In the genomic region with DNA sequence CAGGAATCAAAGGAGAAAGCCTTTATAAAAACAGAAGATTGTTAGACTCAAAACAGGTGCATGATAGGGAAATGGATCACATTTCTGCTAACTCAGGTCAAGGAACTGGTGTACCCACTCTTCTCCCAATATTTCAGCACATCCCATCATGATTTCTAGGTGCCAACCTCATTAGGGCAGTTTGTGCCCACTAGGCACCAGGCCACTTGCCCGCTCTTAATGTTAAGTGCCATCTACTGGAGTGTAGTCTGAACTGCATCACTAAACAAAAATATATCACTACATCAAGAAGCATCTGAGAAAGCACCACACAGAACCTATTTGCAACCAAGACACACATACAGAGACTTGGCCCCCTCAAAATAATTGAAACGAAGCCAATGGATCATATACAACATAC, we compare ENCODE assay signal across 3 cellular contexts.
TF ChIP-seq lines count a peak whose summit lies in the region.

No MANE protein-coding gene starts in this region.

TF ChIP-seq in liver, 16 proteins besides CTCF, POLR2A, EP300 and RAD21:
- no peak for TF ChIP-seq FOXA2 (IDR thresholded peaks at IDR 0.05)
- no peak for TF ChIP-seq TAF1 (conservative IDR thresholded peaks at IDR 0.05)
- TF ChIP-seq YY1 (IDR thresholded peaks at IDR 0.05), result no peak
- TF ChIP-seq, protein P1, sequence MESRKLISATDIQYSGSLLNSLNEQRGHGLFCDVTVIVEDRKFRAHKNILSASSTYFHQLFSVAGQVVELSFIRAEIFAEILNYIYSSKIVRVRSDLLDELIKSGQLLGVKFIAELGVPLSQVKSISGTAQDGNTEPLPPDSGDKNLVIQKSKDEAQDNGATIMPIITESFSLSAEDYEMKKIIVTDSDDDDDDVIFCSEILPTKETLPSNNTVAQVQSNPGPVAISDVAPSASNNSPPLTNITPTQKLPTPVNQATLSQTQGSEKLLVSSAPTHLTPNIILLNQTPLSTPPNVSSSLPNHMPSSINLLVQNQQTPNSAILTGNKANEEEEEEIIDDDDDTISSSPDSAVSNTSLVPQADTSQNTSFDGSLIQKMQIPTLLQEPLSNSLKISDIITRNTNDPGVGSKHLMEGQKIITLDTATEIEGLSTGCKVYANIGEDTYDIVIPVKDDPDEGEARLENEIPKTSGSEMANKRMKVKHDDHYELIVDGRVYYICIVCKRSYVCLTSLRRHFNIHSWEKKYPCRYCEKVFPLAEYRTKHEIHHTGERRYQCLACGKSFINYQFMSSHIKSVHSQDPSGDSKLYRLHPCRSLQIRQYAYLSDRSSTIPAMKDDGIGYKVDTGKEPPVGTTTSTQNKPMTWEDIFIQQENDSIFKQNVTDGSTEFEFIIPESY (IDR thresholded peaks at IDR 0.05), result no peak
- TF ChIP-seq, protein P2, sequence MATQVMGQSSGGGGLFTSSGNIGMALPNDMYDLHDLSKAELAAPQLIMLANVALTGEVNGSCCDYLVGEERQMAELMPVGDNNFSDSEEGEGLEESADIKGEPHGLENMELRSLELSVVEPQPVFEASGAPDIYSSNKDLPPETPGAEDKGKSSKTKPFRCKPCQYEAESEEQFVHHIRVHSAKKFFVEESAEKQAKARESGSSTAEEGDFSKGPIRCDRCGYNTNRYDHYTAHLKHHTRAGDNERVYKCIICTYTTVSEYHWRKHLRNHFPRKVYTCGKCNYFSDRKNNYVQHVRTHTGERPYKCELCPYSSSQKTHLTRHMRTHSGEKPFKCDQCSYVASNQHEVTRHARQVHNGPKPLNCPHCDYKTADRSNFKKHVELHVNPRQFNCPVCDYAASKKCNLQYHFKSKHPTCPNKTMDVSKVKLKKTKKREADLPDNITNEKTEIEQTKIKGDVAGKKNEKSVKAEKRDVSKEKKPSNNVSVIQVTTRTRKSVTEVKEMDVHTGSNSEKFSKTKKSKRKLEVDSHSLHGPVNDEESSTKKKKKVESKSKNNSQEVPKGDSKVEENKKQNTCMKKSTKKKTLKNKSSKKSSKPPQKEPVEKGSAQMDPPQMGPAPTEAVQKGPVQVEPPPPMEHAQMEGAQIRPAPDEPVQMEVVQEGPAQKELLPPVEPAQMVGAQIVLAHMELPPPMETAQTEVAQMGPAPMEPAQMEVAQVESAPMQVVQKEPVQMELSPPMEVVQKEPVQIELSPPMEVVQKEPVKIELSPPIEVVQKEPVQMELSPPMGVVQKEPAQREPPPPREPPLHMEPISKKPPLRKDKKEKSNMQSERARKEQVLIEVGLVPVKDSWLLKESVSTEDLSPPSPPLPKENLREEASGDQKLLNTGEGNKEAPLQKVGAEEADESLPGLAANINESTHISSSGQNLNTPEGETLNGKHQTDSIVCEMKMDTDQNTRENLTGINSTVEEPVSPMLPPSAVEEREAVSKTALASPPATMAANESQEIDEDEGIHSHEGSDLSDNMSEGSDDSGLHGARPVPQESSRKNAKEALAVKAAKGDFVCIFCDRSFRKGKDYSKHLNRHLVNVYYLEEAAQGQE (IDR thresholded peaks at IDR 0.05), result no peak
- no peak for TF ChIP-seq FOXA1 (IDR thresholded peaks at IDR 0.05)
- TF ChIP-seq HNF4A (conservative IDR thresholded peaks at IDR 0.05), result no peak
- TF ChIP-seq HNF4G (IDR thresholded peaks at IDR 0.05), result no peak
- TF ChIP-seq GABPA (IDR thresholded peaks at IDR 0.05 in 1 of 2, conservative IDR thresholded peaks at IDR 0.05 in 1 of 2), result no peak
- no peak for TF ChIP-seq NR2F2 (IDR thresholded peaks at IDR 0.05)
- TF ChIP-seq, protein P3, sequence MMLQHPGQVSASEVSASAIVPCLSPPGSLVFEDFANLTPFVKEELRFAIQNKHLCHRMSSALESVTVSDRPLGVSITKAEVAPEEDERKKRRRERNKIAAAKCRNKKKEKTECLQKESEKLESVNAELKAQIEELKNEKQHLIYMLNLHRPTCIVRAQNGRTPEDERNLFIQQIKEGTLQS (IDR thresholded peaks at IDR 0.05), result no peak
- no peak for TF ChIP-seq RXRA (IDR thresholded peaks at IDR 0.05)
- TF ChIP-seq, protein P4, sequence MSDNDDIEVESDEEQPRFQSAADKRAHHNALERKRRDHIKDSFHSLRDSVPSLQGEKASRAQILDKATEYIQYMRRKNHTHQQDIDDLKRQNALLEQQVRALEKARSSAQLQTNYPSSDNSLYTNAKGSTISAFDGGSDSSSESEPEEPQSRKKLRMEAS (IDR thresholded peaks at IDR 0.05), result no peak
- no peak for TF ChIP-seq JUND (IDR thresholded peaks at IDR 0.05)
- no peak for TF ChIP-seq SP1 (IDR thresholded peaks at IDR 0.05)
- TF ChIP-seq EGR1 (IDR thresholded peaks at IDR 0.05; ENCODE audit: low read depth in 2 of 2), result no peak

TF ChIP-seq in HepG2, 621 proteins besides CTCF, POLR2A, EP300 and RAD21:
- TF ChIP-seq ZSCAN9 (CRISPR knock-in tag; IDR thresholded peaks at IDR 0.05; ENCODE audit: borderline replicate concordance), result no peak
- no peak for TF ChIP-seq KLF16 (CRISPR knock-in tag; IDR thresholded peaks at IDR 0.05)
- TF ChIP-seq, protein P5, sequence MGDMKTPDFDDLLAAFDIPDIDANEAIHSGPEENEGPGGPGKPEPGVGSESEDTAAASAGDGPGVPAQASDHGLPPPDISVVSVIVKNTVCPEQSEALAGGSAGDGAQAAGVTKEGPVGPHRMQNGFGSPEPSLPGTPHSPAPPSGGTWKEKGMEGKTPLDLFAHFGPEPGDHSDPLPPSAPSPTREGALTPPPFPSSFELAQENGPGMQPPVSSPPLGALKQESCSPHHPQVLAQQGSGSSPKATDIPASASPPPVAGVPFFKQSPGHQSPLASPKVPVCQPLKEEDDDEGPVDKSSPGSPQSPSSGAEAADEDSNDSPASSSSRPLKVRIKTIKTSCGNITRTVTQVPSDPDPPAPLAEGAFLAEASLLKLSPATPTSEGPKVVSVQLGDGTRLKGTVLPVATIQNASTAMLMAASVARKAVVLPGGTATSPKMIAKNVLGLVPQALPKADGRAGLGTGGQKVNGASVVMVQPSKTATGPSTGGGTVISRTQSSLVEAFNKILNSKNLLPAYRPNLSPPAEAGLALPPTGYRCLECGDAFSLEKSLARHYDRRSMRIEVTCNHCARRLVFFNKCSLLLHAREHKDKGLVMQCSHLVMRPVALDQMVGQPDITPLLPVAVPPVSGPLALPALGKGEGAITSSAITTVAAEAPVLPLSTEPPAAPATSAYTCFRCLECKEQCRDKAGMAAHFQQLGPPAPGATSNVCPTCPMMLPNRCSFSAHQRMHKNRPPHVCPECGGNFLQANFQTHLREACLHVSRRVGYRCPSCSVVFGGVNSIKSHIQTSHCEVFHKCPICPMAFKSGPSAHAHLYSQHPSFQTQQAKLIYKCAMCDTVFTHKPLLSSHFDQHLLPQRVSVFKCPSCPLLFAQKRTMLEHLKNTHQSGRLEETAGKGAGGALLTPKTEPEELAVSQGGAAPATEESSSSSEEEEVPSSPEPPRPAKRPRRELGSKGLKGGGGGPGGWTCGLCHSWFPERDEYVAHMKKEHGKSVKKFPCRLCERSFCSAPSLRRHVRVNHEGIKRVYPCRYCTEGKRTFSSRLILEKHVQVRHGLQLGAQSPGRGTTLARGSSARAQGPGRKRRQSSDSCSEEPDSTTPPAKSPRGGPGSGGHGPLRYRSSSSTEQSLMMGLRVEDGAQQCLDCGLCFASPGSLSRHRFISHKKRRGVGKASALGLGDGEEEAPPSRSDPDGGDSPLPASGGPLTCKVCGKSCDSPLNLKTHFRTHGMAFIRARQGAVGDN (CRISPR knock-in tag; IDR thresholded peaks at IDR 0.05), result no peak
- TF ChIP-seq, protein P6, sequence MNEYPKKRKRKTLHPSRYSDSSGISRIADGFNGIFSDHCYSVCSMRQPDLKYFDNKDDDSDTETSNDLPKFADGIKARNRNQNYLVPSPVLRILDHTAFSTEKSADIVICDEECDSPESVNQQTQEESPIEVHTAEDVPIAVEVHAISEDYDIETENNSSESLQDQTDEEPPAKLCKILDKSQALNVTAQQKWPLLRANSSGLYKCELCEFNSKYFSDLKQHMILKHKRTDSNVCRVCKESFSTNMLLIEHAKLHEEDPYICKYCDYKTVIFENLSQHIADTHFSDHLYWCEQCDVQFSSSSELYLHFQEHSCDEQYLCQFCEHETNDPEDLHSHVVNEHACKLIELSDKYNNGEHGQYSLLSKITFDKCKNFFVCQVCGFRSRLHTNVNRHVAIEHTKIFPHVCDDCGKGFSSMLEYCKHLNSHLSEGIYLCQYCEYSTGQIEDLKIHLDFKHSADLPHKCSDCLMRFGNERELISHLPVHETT (CRISPR knock-in tag; conservative IDR thresholded peaks at IDR 0.05), result no peak
- TF ChIP-seq, protein P7, sequence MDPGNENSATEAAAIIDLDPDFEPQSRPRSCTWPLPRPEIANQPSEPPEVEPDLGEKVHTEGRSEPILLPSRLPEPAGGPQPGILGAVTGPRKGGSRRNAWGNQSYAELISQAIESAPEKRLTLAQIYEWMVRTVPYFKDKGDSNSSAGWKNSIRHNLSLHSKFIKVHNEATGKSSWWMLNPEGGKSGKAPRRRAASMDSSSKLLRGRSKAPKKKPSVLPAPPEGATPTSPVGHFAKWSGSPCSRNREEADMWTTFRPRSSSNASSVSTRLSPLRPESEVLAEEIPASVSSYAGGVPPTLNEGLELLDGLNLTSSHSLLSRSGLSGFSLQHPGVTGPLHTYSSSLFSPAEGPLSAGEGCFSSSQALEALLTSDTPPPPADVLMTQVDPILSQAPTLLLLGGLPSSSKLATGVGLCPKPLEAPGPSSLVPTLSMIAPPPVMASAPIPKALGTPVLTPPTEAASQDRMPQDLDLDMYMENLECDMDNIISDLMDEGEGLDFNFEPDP (CRISPR knock-in tag; conservative IDR thresholded peaks at IDR 0.05), result no peak
- TF ChIP-seq SP2 (CRISPR knock-in tag; IDR thresholded peaks at IDR 0.05), result no peak
- TF ChIP-seq ZBTB42 (CRISPR knock-in tag; IDR thresholded peaks at IDR 0.05), result no peak
- TF ChIP-seq SETDB1 (CRISPR knock-in tag; IDR thresholded peaks at IDR 0.05; ENCODE audit: borderline replicate concordance), result no peak
- TF ChIP-seq HOXD1 (CRISPR knock-in tag; IDR thresholded peaks at IDR 0.05), result no peak
TF ChIP-seq in HepG2: peak in this region for 0.

TF ChIP-seq in endothelial cell of umbilical vein, 7 proteins besides CTCF, POLR2A, EP300 and RAD21:
- TF ChIP-seq MYC (IDR thresholded peaks at IDR 0.05; ENCODE audit: low read depth, low read length) (no peak), POLR2AphosphoS5 (IDR thresholded peaks at IDR 0.05; ENCODE audit: insufficient read depth, low read depth, low read length) (no peak), FOS (IDR thresholded peaks at IDR 0.05; ENCODE audit: borderline replicate concordance, insufficient read depth, low read length) (no peak)
- TF ChIP-seq, protein P4 (IDR thresholded peaks at IDR 0.05; ENCODE audit: insufficient read depth, insufficient read length), result no peak
